In genomic region chr2:149080104-149080503, GRCh38 we compare ENCODE assay signal across 18 cellular contexts. TPM values are rescaled to one million over a fixed set of nuclear protein-coding genes. Genes with fewer than 3 reads are reported as not detected.
DNase-seq lines count a peak whose midpoint lies in the region; TF ChIP-seq lines count a peak whose summit lies in the region.
"Had no signal": no experiment of that assay in that cellular context is flagged by ENCODE, and none has a peak within 500 bp of the region (broad histone marks: within the 10 kb centered on the region; RNA-seq: fewer than 3 reads in every experiment).

No MANE protein-coding gene starts in this region.

- H3K4me3 ChIP-seq in HEK293 (ENCODE audit: low read depth, low read length), result no peak overlapping the region
- H3K4me3 ChIP-seq in astrocyte of the cerebellum (ENCODE audit: low read depth, low read length), result no peak overlapping the region
- H3K4me3 ChIP-seq in ascending aorta, result no peak overlapping the region
- H3K4me3 ChIP-seq: Peyer's patch had no signal

- POLR2A ChIA-PET in HEK293 (lab: Yijun Ruan, JAX), result no interaction called here

- DNase-seq in NCI-H2196 (lab: John Stamatoyannopoulos, UW; ENCODE audit: unreplicated experiment) (peak; percentile 11), NCI-H2196 treated with DMSO at 0.1 percent for 48 hours (lab: John Stamatoyannopoulos, UW; ENCODE audit: unreplicated experiment) (no peak), astrocyte of the cerebellum (ENCODE audit: low read depth) (peak; percentile 55), myocyte (ENCODE audit: low read depth) (peak; percentile 29), ascending aorta (ENCODE audit: low spot score in 2 of 2) (no peak), kidney glomerular epithelial cell (lab: John Stamatoyannopoulos, UW) (no peak), iPS-NIHi11 (ENCODE audit: low spot score) (no peak)
- DNase-seq: CD4-positive, alpha-beta T cell; H9; NCI-H1105 treated with DMSO at 0.1 percent for 48 hours; NCI-H2029; NCI-H226; NCI-H526; Peyer's patch; SHP77 treated with DMSO at 0.1 percent for 48 hours; SW 1271 had no signal

- no peak for TF ChIP-seq CTCF in HEK293 (tag by site-specific recombination; IDR thresholded peaks at IDR 0.05)
- no peak for TF ChIP-seq CTCF in astrocyte of the cerebellum (IDR thresholded peaks at IDR 0.05; ENCODE audit: low read depth, low read length, missing control alignments)
- no peak for TF ChIP-seq CTCF in ascending aorta (IDR thresholded peaks at IDR 0.05)

- H3K27ac ChIP-seq in HEK293 (ENCODE audit: extremely low read depth, low read depth, low read length) (no peak overlapping the region; the same call in 1 of the 2 replicates), ascending aorta (no peak overlapping the region)
- H3K27ac ChIP-seq: Peyer's patch had no signal

- H3K4me1 ChIP-seq in HEK293 (ENCODE audit: control insufficient read depth, insufficient read depth, low read length) (peaks cover 29% of the 10 kb centered on the region), ascending aorta (peaks cover 0 to 12% of the 10 kb centered on the region in 2 donors)
- H3K4me1 ChIP-seq: Peyer's patch had no signal

- CTCF ChIA-PET in HEK293 (lab: Yijun Ruan, JAX), result no interaction called here

- in situ Hi-C loops in astrocyte of the cerebellum (cut with HindIII; ENCODE audit: low sequenced_read_pairs), result no loop called here

- intact Hi-C loops in ascending aorta (cut with DNase I), result no loop called here

- no peaks in the 10 kb centered on the region for H3K27me3 ChIP-seq in ascending aorta
- H3K27me3 ChIP-seq: Peyer's patch had no signal

- H3K36me3 ChIP-seq in HEK293 (ENCODE audit: control insufficient read depth in 2 of 2, insufficient read depth in 1 of 2, low read length in 2 of 2) (no peaks in the 10 kb centered on the region), ascending aorta (no peaks in the 10 kb centered on the region)
- H3K36me3 ChIP-seq: Peyer's patch had no signal

- H3K9me3 ChIP-seq in HEK293 (ENCODE audit: control insufficient read depth, insufficient read depth, low read depth, low read length) (no peaks in the 10 kb centered on the region), ascending aorta (no peaks in the 10 kb centered on the region)
- H3K9me3 ChIP-seq: Peyer's patch had no signal

TF ChIP-seq in HEK293, 187 proteins besides CTCF, POLR2A, EP300 and RAD21 (continues in another document):
- TF ChIP-seq ZNF843 (tag by site-specific recombination; IDR thresholded peaks at IDR 0.05) (no peak), ZNF37A (tag by site-specific recombination; IDR thresholded peaks at IDR 0.05) (no peak), ZNF518A (tag by site-specific recombination; conservative IDR thresholded peaks at IDR 0.05; ENCODE audit: low read depth) (no peak), ZNF560 (tag by site-specific recombination; IDR thresholded peaks at IDR 0.05; ENCODE audit: borderline replicate concordance) (no peak), GLIS1 (tag by site-specific recombination; IDR thresholded peaks at IDR 0.05) (peak; percentile 88), ZNF23 (tag by site-specific recombination; IDR thresholded peaks at IDR 0.05; ENCODE audit: borderline replicate concordance) (no peak), PRDM6 (tag by site-specific recombination; IDR thresholded peaks at IDR 0.05) (no peak), ZNF629 (tag by site-specific recombination; IDR thresholded peaks at IDR 0.05) (peak; percentile 85), ZNF654 (tag by site-specific recombination; IDR thresholded peaks at IDR 0.05; ENCODE audit: low read depth) (no peak), ZNF426 (tag by site-specific recombination; IDR thresholded peaks at IDR 0.05) (no peak), ZNF10 (tag by site-specific recombination; IDR thresholded peaks at IDR 0.05) (0 out of 2 replicates have a peak, but pooled peaks have one; percentile 23), ZEB2 (tag by site-specific recombination; IDR thresholded peaks at IDR 0.05) (0 out of 2 replicates have a peak, but pooled peaks have one; percentile 19), ZNF248 (tag by site-specific recombination; IDR thresholded peaks at IDR 0.05) (no peak), PBX3 (CRISPR knock-in tag; IDR thresholded peaks at IDR 0.05) (no peak), SP3 (tag by site-specific recombination; IDR thresholded peaks at IDR 0.05) (no peak), SP7 (tag by site-specific recombination; IDR thresholded peaks at IDR 0.05) (peak; percentile 45; the same call in 1 of the 2 replicates), PATZ1 (tag by site-specific recombination; IDR thresholded peaks at IDR 0.05) (peak; percentile 16; the same call in 1 of the 2 replicates), OSR2 (tag by site-specific recombination; IDR thresholded peaks at IDR 0.05) (peak; percentile 56; the same call in 1 of the 2 replicates)

RNA-seq across cellular contexts. Expression of gene LYPD6B, which starts 41.6 kb away (rescaled TPM):
- total RNA-seq in myocyte, result 0.94 and 1.7 TPM in 2 replicates
- polyA plus RNA-seq in myocyte (2012), result 16.8 TPM
- total RNA-seq in ascending aorta, result not detected
- total RNA-seq: A673; CD4-positive, alpha-beta T cell had no signal

Comparison
In these comparisons a context has a peak if more than half of its experiments do, and no peak if none do; other contexts are left out.
1. DNase-seq: peak in NCI-H2196 (single experiment), astrocyte of the cerebellum (single experiment) and myocyte (single experiment); none in NCI-H2196 treated with DMSO at 0.1 percent for 48 hours (single experiment), ascending aorta (0 of 2), kidney glomerular epithelial cell (single experiment) and iPS-NIHi11 (single experiment).